In the genomic region with DNA sequence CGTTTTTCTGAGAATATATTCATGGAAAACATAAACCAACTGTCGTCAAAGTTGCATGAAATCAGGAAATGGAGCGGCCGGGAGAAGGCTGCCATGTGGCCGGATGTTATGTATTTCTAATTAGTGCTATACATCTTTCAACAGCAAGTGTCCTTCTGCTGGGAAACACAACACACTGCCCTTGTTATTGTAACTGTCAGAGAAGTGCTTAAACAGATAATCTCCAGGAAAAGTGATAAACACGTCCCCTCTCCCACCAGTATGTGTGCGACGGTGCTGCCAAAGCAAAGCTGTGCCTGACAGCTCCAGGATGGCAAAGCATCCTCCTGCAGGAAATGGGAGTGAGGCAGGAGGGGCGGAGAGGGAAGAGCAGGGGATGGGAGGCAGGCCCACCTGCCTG, we compare ENCODE assay signal across 10 cellular contexts.
A peak's percentile ranks its signal among the peaks of the same experiment; 100 is the strongest.
DNase-seq lines count a peak whose midpoint lies in the region; ATAC-seq and TF ChIP-seq lines count a peak whose summit lies in the region.
"Had no signal": no experiment of that assay in that cellular context is flagged by ENCODE, and none has a peak within 500 bp of the region (broad histone marks: within the 10 kb centered on the region; RNA-seq: fewer than 3 reads in every experiment).

No MANE protein-coding gene starts in this region.

- H3K36me3 Mint-ChIP-seq in activated T-cell treated with anti-CD3 and anti-CD28 coated beads, Interleukin-2, amount 50 U/mL, for 72 hours (ENCODE audit: insufficient read depth in 2 of 2) = peaks cover 8 to 17% of the 10 kb centered on the region in 2 donors

- TF ChIP-seq CTCF in ascending aorta (IDR thresholded peaks at IDR 0.05) (no peak), lower lobe of right lung (IDR thresholded peaks at IDR 0.05) (no peak), stomach (IDR thresholded peaks at IDR 0.05) (no peak)

- TF ChIP-seq POLR2A in stomach (IDR thresholded peaks at IDR 0.05) = no peak

- H3K4me1 ChIP-seq in ascending aorta = peaks cover 2 to 39% of the 10 kb centered on the region in 2 donors
- H3K4me1 ChIP-seq in lower lobe of right lung = peaks cover 58% of the 10 kb centered on the region
- H3K4me1 ChIP-seq in stomach = peaks cover 5 to 49% (median 33%) of the 10 kb centered on the region in 4 donors

- intact Hi-C loops in ascending aorta (cut with DNase I) = no loop called here
- intact Hi-C loops in lower lobe of right lung (cut with DNase I) = no loop called here
- intact Hi-C loops in stomach (cut with DNase I; ENCODE audit: low total_unique reads) = no loop called here

- H3K4me3 Mint-ChIP-seq in activated T-cell treated with anti-CD3 and anti-CD28 coated beads, Interleukin-2, amount 50 U/mL, for 72 hours = peak overlapping the region; percentile 49 to 72
- H3K4me3 Mint-ChIP-seq: activated CD4-positive, alpha-beta memory T cell treated with anti-CD3 and anti-CD28 coated beads for 36 hours had no signal

- ATAC-seq in activated T-cell treated with anti-CD3 and anti-CD28 coated beads, Interleukin-2, amount 50 U/mL, for 72 hours (replicated peaks in 1 of 2) = no peak
- peak in 1 of 2 donors; percentile 14 for ATAC-seq in lower lobe of right lung

- H3K36me3 ChIP-seq in ascending aorta = peaks cover 0 to 9% of the 10 kb centered on the region in 2 donors
- peaks cover 9% of the 10 kb centered on the region for H3K36me3 ChIP-seq in lower lobe of right lung
- H3K36me3 ChIP-seq in stomach = peaks cover 0 to 37% (median 36%) of the 10 kb centered on the region in 4 donors
- no peaks in the 10 kb centered on the region; the same call in 1 of the 2 replicates for H3K36me3 ChIP-seq in H7 (replicated peaks; ENCODE audit: control insufficient read depth, insufficient read depth, low read length)

- H3K4me3 ChIP-seq in ascending aorta (no peak overlapping the region), lower lobe of right lung (no peak overlapping the region), stomach (no peak overlapping the region), H7 (ENCODE audit: insufficient read depth, low read depth, low read length) (no peak overlapping the region)

- H3K27ac ChIP-seq in ascending aorta = peak overlapping the region; percentile 23 to 47
- peak overlapping the region; percentile 54 for H3K27ac ChIP-seq in lower lobe of right lung
- peak overlapping the region; percentile 19 to 56 (median 20) for H3K27ac ChIP-seq in stomach

- H3K27ac Mint-ChIP-seq in activated T-cell treated with anti-CD3 and anti-CD28 coated beads, Interleukin-2, amount 50 U/mL, for 72 hours = no peak overlapping the region

- H3K27me3 ChIP-seq in ascending aorta = no peaks in the 10 kb centered on the region
- no peaks in the 10 kb centered on the region for H3K27me3 ChIP-seq in lower lobe of right lung (ENCODE audit: low read depth)
- H3K27me3 ChIP-seq in stomach = no peaks in the 10 kb centered on the region
- no peaks in the 10 kb centered on the region for H3K27me3 ChIP-seq in H7 (ENCODE audit: control insufficient read depth, insufficient read depth, low read length)
- H3K27me3 ChIP-seq: foreskin keratinocyte had no signal

- 73 to 82% (median 77%) methylated on average over 9 of the region's 9 CpGs for WGBS in stomach, 5 donors

- no peak for TF ChIP-seq EP300 in stomach (IDR thresholded peaks at IDR 0.05)

- no peaks in the 10 kb centered on the region for H3K9me3 Mint-ChIP-seq in activated T-cell treated with anti-CD3 and anti-CD28 coated beads, Interleukin-2, amount 50 U/mL, for 72 hours
- H3K9me3 Mint-ChIP-seq: activated CD4-positive, alpha-beta memory T cell treated with anti-CD3 and anti-CD28 coated beads for 36 hours had no signal

- DNase-seq in activated T-cell treated with anti-CD3 and anti-CD28 coated beads, Interleukin-2, amount 50 U/mL, for 72 hours = no peak
- no peak for DNase-seq in activated T-cell treated with anti-CD3 and anti-CD28 coated beads for 4 hours
- DNase-seq in ascending aorta (ENCODE audit: low spot score in 2 of 2) = no peak
- DNase-seq in lower lobe of right lung = no peak
- no peak for DNase-seq in stomach
- no peak for DNase-seq in SIG-M5 (lab: John Stamatoyannopoulos, UW)
- DNase-seq in H7 = no peak
- no peak for DNase-seq in epidermal melanocyte (ENCODE audit: insufficient read length, low spot score)

- no peaks in the 10 kb centered on the region for H3K27me3 Mint-ChIP-seq in activated T-cell treated with anti-CD3 and anti-CD28 coated beads, Interleukin-2, amount 50 U/mL, for 72 hours (ENCODE audit: low read depth)
- H3K27me3 Mint-ChIP-seq: activated CD4-positive, alpha-beta memory T cell treated with anti-CD3 and anti-CD28 coated beads for 36 hours had no signal

- H3K4me1 Mint-ChIP-seq in activated T-cell treated with anti-CD3 and anti-CD28 coated beads, Interleukin-2, amount 50 U/mL, for 72 hours (ENCODE audit: low read depth) = peaks cover 52% of the 10 kb centered on the region

- H3K9me3 ChIP-seq in ascending aorta (no peaks in the 10 kb centered on the region), lower lobe of right lung (no peaks in the 10 kb centered on the region), stomach (no peaks in the 10 kb centered on the region)
